17 cellular contexts compared by ENCODE assay signal in genomic region chr2:11187083-11187619, GRCh38. TPM values are rescaled to one million over a fixed set of nuclear protein-coding genes. Genes with fewer than 3 reads are reported as not detected.
DNase-seq lines count a peak whose midpoint lies in the region; ATAC-seq and TF ChIP-seq lines count a peak whose summit lies in the region.
"Had no signal": no experiment of that assay in that cellular context is flagged by ENCODE, and none has a peak within 500 bp of the region (broad histone marks: within the 10 kb centered on the region; RNA-seq: fewer than 3 reads in every experiment).

No MANE protein-coding gene starts in this region.

- no peak overlapping the region for H3K4me3 ChIP-seq in AG04450 (ENCODE audit: low read depth, low read length)
- H3K4me3 ChIP-seq: ascending aorta, gastroesophageal sphincter, SJCRH30, upper lobe of left lung had no signal

- POLR2A ChIA-PET in AG04450 (lab: Yijun Ruan, JAX) = no interaction called here

- no peaks in the 10 kb centered on the region for H3K27me3 ChIP-seq in AG04450 (ENCODE audit: control insufficient read depth, insufficient read depth, low read length)
- H3K27me3 ChIP-seq: ascending aorta, gastroesophageal sphincter, SJCRH30, upper lobe of left lung had no signal

- no peak for ATAC-seq in HG03342 (IDR thresholded peaks at IDR 0.05; ENCODE audit: unreplicated experiment)
- ATAC-seq: gastroesophageal sphincter, natural killer cell, WTC11 had no signal

- CTCF ChIA-PET in AG04450 (lab: Charles Lee) = interaction anchor here (0.9 kb wide), 1 partner anchor 17 kb away, joined by 3 read pairs; no protein-coding TSS in a partner anchor

- peak; percentile 27 for DNase-seq in AG04450 (ENCODE audit: low read depth, low spot score)
- peak; percentile 20 for DNase-seq in HS-27A (ENCODE audit: low read depth)
- DNase-seq in astrocyte of the hippocampus (ENCODE audit: low read depth, low spot score) = peak; percentile 56
- DNase-seq in islet precursor cell = peak; percentile 63
- DNase-seq in NCI-H2081 (lab: John Stamatoyannopoulos, UW) = no peak
- DNase-seq in stimulated activated naive CD4-positive, alpha-beta T cell treated with Interleukin-2 at 50 U/mL for 16 hours (lab: John Stamatoyannopoulos, UW) = no peak
- no peak for DNase-seq in GM19240 (ENCODE audit: insufficient read length, low spot score)
- DNase-seq: natural killer cell, NCI-H1105 treated with DMSO at 0.1 percent for 48 hours, NCI-H526 treated with DMSO at 0.1 percent for 48 hours, SJCRH30, small intestine, upper lobe of left lung had no signal

- H3K27ac ChIP-seq in AG04450 (ENCODE audit: low read depth, low read length) = no peak overlapping the region
- H3K27ac ChIP-seq: ascending aorta, gastroesophageal sphincter, SJCRH30, upper lobe of left lung had no signal

- no peaks in the 10 kb centered on the region for H3K9me3 ChIP-seq in AG04450 (ENCODE audit: control insufficient read depth, insufficient read depth, low read length)
- H3K9me3 ChIP-seq: ascending aorta, gastroesophageal sphincter, SJCRH30, upper lobe of left lung had no signal

- TF ChIP-seq CTCF in AG04450 (IDR thresholded peaks at IDR 0.05; ENCODE audit: low read depth, low read length) = no peak

RNA-seq across cellular contexts. Expression of gene SLC66A3, which starts 31.9 kb away (rescaled TPM):
- 40.1 and 42.6 TPM in 2 replicates for polyA plus RNA-seq in AG04450 (2011; rRNA removed)
- polyA minus RNA-seq in AG04450 (2011; rRNA and poly(A)+ RNA removed) = 34.8 and 39.5 TPM in 2 replicates

Comparison
In these comparisons a context has a peak if more than half of its experiments do, and no peak if none do; other contexts are left out.
1. DNase-seq: peak in AG04450 (single experiment), HS-27A (single experiment), astrocyte of the hippocampus (single experiment) and islet precursor cell (single experiment); none in NCI-H2081 (0 of 2), stimulated activated naive CD4-positive, alpha-beta T cell treated with Interleukin-2 at 50 U/mL for 16 hours (single experiment) and GM19240 (single experiment).